ENCODE assay signal across 11 cellular contexts in the genomic region with DNA sequence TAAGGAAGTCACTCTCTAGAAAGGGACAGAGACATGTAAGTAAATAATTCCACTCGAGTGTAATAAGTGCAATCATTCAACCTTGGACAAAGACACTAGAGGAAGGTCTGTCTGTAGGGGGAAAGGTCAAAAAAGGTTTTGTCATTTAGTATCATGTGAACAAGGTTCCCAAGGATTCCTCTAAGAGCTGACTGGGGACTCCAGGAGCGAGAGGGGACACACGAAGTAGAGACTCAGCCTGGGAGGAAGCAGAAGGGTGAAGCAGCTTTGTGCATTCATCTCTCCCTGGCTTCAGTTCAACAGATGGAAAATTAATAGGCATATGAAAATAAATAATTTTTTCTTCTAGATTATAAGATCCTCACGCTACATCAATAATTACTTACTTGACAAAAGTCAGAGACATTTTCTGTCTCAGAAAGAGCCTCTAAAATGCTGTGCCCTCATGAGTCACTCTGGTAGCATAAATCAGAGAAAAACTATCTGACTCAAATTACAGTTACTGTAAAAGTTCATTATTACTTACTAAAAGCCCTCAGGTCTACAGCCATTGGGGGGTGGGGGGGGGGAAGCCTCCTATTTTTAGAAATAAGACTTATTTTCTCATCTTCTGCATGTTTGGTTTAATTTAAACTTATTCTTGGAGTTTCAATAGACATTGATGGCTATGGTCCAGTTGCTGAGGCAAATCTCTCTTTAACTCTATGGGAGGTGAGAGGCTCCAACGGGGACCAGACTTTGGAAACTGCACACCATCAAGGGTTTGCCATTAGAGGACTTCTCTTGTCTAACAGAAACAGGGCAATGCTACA.
DNase-seq lines count a peak whose midpoint lies in the region; ATAC-seq, FAIRE-seq and TF ChIP-seq lines count a peak whose summit lies in the region.
"Had no signal": no experiment of that assay in that cellular context is flagged by ENCODE, and none has a peak within 500 bp of the region (broad histone marks: within the 10 kb centered on the region; RNA-seq: fewer than 3 reads in every experiment).

No MANE protein-coding gene starts in this region.

- peak overlapping the region; percentile 87 to 91 for H3K27ac ChIP-seq in A549
- peak overlapping the region; percentile 96 for H3K27ac ChIP-seq in HCT116 (ENCODE audit: low read depth, low read length)
- H3K27ac ChIP-seq in lower lobe of right lung: peak overlapping the region; percentile 51

- no peaks in the 10 kb centered on the region for H4K20me1 ChIP-seq in HCT116 (ENCODE audit: insufficient read depth)

- intact Hi-C loops in HCT116 (cut with micrococcal nuclease) (no loop called here), lower lobe of right lung (cut with DNase I) (no loop called here)

- H3K9me3 Mint-ChIP-seq in activated naive CD8-positive, alpha-beta T cell treated with anti-CD3 and anti-CD28 coated beads, Interleukin-2, amount 10 ng/mL, durations not matched to agents 7 days and 5 days: peaks cover 6% of the 10 kb centered on the region

- no peak overlapping the region for H2AFZ ChIP-seq in HCT116 (ENCODE audit: low read depth, low read length, poor library complexity, severe bottlenecking)

- RAD21 ChIA-PET in HCT116 (lab: Charles Lee; ENCODE audit: low non-redundant PET in 1 of 2, low total read pairs in 2 of 2, uncharacterized antibody in 2 of 2, unreplicated experiment in 2 of 2): no interaction called here

- no peak for FAIRE-seq in A549 (lab: Jason Lieb, UNC)

- peak overlapping the region; percentile 74 for H3K27ac Mint-ChIP-seq in activated naive CD8-positive, alpha-beta T cell treated with anti-CD3 and anti-CD28 coated beads, Interleukin-2, amount 10 ng/mL, durations not matched to agents 7 days and 5 days

- H3K4me1 Mint-ChIP-seq in activated naive CD8-positive, alpha-beta T cell treated with anti-CD3 and anti-CD28 coated beads, Interleukin-2, amount 10 ng/mL, durations not matched to agents 7 days and 5 days: peaks cover 66% of the 10 kb centered on the region

- H3K9me2 ChIP-seq in HCT116 (ENCODE audit: insufficient read depth): no peaks in the 10 kb centered on the region

- H3K4me2 ChIP-seq in A549 (peak overlapping the region; percentile 86), HCT116 (ENCODE audit: low read length) (peak overlapping the region; percentile 67)

- no peaks in the 10 kb centered on the region for H3K27me3 Mint-ChIP-seq in activated naive CD8-positive, alpha-beta T cell treated with anti-CD3 and anti-CD28 coated beads, Interleukin-2, amount 10 ng/mL, durations not matched to agents 7 days and 5 days

- CTCF ChIA-PET in A549 (lab: Yijun Ruan, JAX) (interaction anchor here (1.0 to 3.6 kb wide), 6 partner anchors 13 to 112 kb away, joined by 3 to 32 read pairs (median 10); no protein-coding TSS in a partner anchor), HCT116 (lab: Charles Lee) (interaction anchor here (1.0 to 2.1 kb wide), 2 partner anchors 10 to 112 kb away, joined by 3 to 6 read pairs; no protein-coding TSS in a partner anchor)

- peaks cover 92% of the 10 kb centered on the region for H3K79me2 ChIP-seq in HCT116 (ENCODE audit: insufficient read depth, low read length)

- no TSS peak for BruUV-seq in HCT116 (replicated peaks; lab: Mats Ljungman, UMichigan)

- DNase-seq in A549 (ENCODE audit: low read depth in 1 of 2, low spot score in 1 of 2) (no peak), HCT116 (ENCODE audit: low read depth, low spot score) (no peak), lower lobe of right lung (no peak), NCI-H1105 (lab: John Stamatoyannopoulos, UW) (no peak), NCI-H82 (lab: John Stamatoyannopoulos, UW) (no peak), NCI-H1092 (lab: John Stamatoyannopoulos, UW) (no peak)
- DNase-seq in activated naive CD8-positive, alpha-beta T cell treated with anti-CD3 and anti-CD28 coated beads, Interleukin-2, amount 10 ng/mL, durations not matched to agents 7 days and 5 days: no peak
- DNase-seq: Caco-2, SIG-M5 had no signal

- TF ChIP-seq CTCF in A549 (IDR thresholded peaks at IDR 0.05) (no peak), HCT116 (IDR thresholded peaks at IDR 0.05 in 2 of 3, conservative IDR thresholded peaks at IDR 0.05 in 1 of 3; ENCODE audit: borderline replicate concordance in 1 of 3, insufficient read depth in 1 of 3, low read depth in 2 of 3, low read length in 2 of 3) (no peak), lower lobe of right lung (IDR thresholded peaks at IDR 0.05) (no peak)

- no peak for TF ChIP-seq POLR2A in A549 (IDR thresholded peaks at IDR 0.05; ENCODE audit: low read length)
- no peak for TF ChIP-seq POLR2A in HCT116 (IDR thresholded peaks at IDR 0.05; ENCODE audit: borderline replicate concordance, extremely low read depth, insufficient read depth, insufficient read length)

- TF ChIP-seq EP300 in A549 (IDR thresholded peaks at IDR 0.05): no peak

- POLR2A ChIA-PET in A549 (lab: Yijun Ruan, JAX) (no interaction called here), HCT116 (lab: Charles Lee) (interaction anchor here (0.7 to 2.6 kb wide), 4 partner anchors 8 to 105 kb away, joined by 3 to 9 read pairs (median 4); no protein-coding TSS in a partner anchor)
- POLR2A ChIA-PET in activated naive CD8-positive, alpha-beta T cell treated with anti-CD3 and anti-CD28 coated beads, Interleukin-2, amount 10 ng/mL, durations not matched to agents 7 days and 5 days (lab: Charles Lee): interaction anchor here (1.1 to 1.3 kb wide), 2 partner anchors 47 to 49 kb away, joined by 3 to 5 read pairs; no protein-coding TSS in a partner anchor

- H3K36me3 Mint-ChIP-seq in activated naive CD8-positive, alpha-beta T cell treated with anti-CD3 and anti-CD28 coated beads, Interleukin-2, amount 10 ng/mL, durations not matched to agents 7 days and 5 days: peaks cover 9% of the 10 kb centered on the region

- H3K27me3 ChIP-seq in HCT116 (ENCODE audit: insufficient read depth, low read length): no peaks in the 10 kb centered on the region
- H3K27me3 ChIP-seq in lower lobe of right lung (ENCODE audit: low read depth): no peaks in the 10 kb centered on the region

- H3K4me1 ChIP-seq in A549 (peaks cover 79% of the 10 kb centered on the region), HCT116 (ENCODE audit: control insufficient read depth in 1 of 2, insufficient read depth in 2 of 2, low read length in 2 of 2) (peaks cover 96 to 97% of the 10 kb centered on the region in 2 experiments), lower lobe of right lung (peaks cover 78% of the 10 kb centered on the region)

- WGBS in A549 (ENCODE audit: missing lambda C conversion rate): 42% methylated on average over 5 of the region's 5 CpGs

- no peak for TF ChIP-seq RAD21 in A549 (conservative IDR thresholded peaks at IDR 0.05 in 1 of 2, IDR thresholded peaks at IDR 0.05 in 1 of 2)
- TF ChIP-seq RAD21 in HCT116 (IDR thresholded peaks at IDR 0.05; ENCODE audit: low read depth): no peak

- H3K4me3 ChIP-seq in A549 (no peak overlapping the region), HCT116 (replicated peaks in 1 of 2; ENCODE audit: low read depth in 1 of 2, low read length in 2 of 2) (no peak overlapping the region), lower lobe of right lung (no peak overlapping the region)
- H3K4me3 ChIP-seq: K562 had no signal

- peak overlapping the region; percentile 73 for H3K9ac ChIP-seq in HCT116 (ENCODE audit: low read length)

- no peak for ATAC-seq in A549
- no peak for ATAC-seq in HCT116
- no peak for ATAC-seq in activated naive CD8-positive, alpha-beta T cell treated with anti-CD3 and anti-CD28 coated beads, Interleukin-2, amount 10 ng/mL, durations not matched to agents 7 days and 5 days (ENCODE audit: low read depth)
- ATAC-seq in lower lobe of right lung: no peak
- ATAC-seq in HG03432 (IDR thresholded peaks at IDR 0.05; ENCODE audit: unreplicated experiment): no peak
- ATAC-seq: K562 had no signal

- H3K4me3 Mint-ChIP-seq in activated naive CD8-positive, alpha-beta T cell treated with anti-CD3 and anti-CD28 coated beads, Interleukin-2, amount 10 ng/mL, durations not matched to agents 7 days and 5 days: peak overlapping the region; percentile 36

- H3K9me3 ChIP-seq in A549 (no peaks in the 10 kb centered on the region), HCT116 (ENCODE audit: control insufficient read depth in 1 of 2, insufficient read depth in 1 of 2, low read depth in 1 of 2, low read length in 2 of 2) (no peaks in the 10 kb centered on the region), lower lobe of right lung (no peaks in the 10 kb centered on the region)
- H3K9me3 ChIP-seq: Caco-2 had no signal

- no peaks in the 10 kb centered on the region for H3K36me3 ChIP-seq in HCT116 (ENCODE audit: control insufficient read depth in 1 of 2, insufficient read depth in 2 of 2, low read length in 2 of 2)
- no peaks in the 10 kb centered on the region for H3K36me3 ChIP-seq in lower lobe of right lung

TF ChIP-seq in A549, 52 proteins besides CTCF, POLR2A, EP300 and RAD21 (continues in another document):
- TF ChIP-seq CHD2 (IDR thresholded peaks at IDR 0.05; ENCODE audit: low read length, partially characterized antibody) (no peak), MYC (IDR thresholded peaks at IDR 0.05; ENCODE audit: borderline replicate concordance, low read length) (no peak), ZNF302 (CRISPR knock-in tag; IDR thresholded peaks at IDR 0.05) (no peak), KDM5A (IDR thresholded peaks at IDR 0.05) (no peak), HOXB13 (CRISPR knock-in tag; IDR thresholded peaks at IDR 0.05; ENCODE audit: low read depth) (no peak)
- TF ChIP-seq, protein P1, sequence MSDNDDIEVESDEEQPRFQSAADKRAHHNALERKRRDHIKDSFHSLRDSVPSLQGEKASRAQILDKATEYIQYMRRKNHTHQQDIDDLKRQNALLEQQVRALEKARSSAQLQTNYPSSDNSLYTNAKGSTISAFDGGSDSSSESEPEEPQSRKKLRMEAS (IDR thresholded peaks at IDR 0.05): no peak

TF ChIP-seq in HCT116, 20 proteins besides CTCF, POLR2A, EP300 and RAD21:
- TF ChIP-seq TCF7L2 (IDR thresholded peaks at IDR 0.05; ENCODE audit: borderline replicate concordance, extremely low read depth, insufficient read depth, insufficient read length): peak; percentile 7
- no peak for TF ChIP-seq ZNF274 (IDR thresholded peaks at IDR 0.05; ENCODE audit: low read depth, low read length)
TF ChIP-seq in HCT116: peak in this region for 1.
